Comparison of ENCODE assay signal across 13 cellular contexts in the genomic region with DNA sequence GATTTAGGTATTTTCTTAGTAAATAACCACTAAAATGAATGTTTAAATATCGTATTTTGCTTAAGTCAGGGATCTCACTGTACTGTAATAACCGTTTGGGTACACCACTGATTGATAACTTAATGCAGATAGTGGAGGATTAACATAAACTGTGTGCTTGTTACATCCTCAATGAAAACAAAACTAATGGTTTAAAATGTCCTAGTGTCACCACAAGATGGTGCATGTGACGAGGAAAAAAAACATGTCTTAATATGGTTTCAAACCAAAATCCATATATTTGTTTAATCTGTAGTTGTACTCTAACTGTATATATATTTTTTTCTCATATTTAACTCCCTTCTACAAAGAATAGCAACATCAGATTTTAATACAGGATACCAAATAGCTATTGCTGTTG. TPM values are rescaled to one million over a fixed set of nuclear protein-coding genes. Genes with fewer than 3 reads are reported as not detected.
A peak's percentile ranks its signal among the peaks of the same experiment; 100 is the strongest.
DNase-seq lines count a peak whose midpoint lies in the region; FAIRE-seq and TF ChIP-seq lines count a peak whose summit lies in the region.
"Had no signal": no experiment of that assay in that cellular context is flagged by ENCODE, and none has a peak within 500 bp of the region (broad histone marks: within the 10 kb centered on the region; RNA-seq: fewer than 3 reads in every experiment).

No MANE protein-coding gene starts in this region.

- TF ChIP-seq EP300 in SK-N-SH (IDR thresholded peaks at IDR 0.05; ENCODE audit: borderline replicate concordance in 1 of 2, low read depth in 1 of 2, low read length in 1 of 2) (no peak), transverse colon (IDR thresholded peaks at IDR 0.05; ENCODE audit: low read depth) (no peak)

- no peak overlapping the region for H3K27ac Mint-ChIP-seq in H9
- no peak overlapping the region for H3K27ac Mint-ChIP-seq in Caco-2 (ENCODE audit: unreplicated experiment)
- H3K27ac Mint-ChIP-seq: natural killer cell treated with Interleukin-12 subunit alpha and Interleukin-12 subunit beta and Interleukin-15 and Interleukin-18, amount 100 ng/mL, for 72 hours had no signal

- no peak overlapping the region for H2AK5ac ChIP-seq in H9 (ENCODE audit: insufficient read length, low read length)

- H3K79me2 ChIP-seq in H9 (ENCODE audit: insufficient read depth, low read length) (no peaks in the 10 kb centered on the region), SK-N-SH (ENCODE audit: insufficient read depth) (no peaks in the 10 kb centered on the region)

- H3K9me3 Mint-ChIP-seq in H9 (no peaks in the 10 kb centered on the region), Caco-2 (ENCODE audit: unreplicated experiment) (no peaks in the 10 kb centered on the region)
- H3K9me3 Mint-ChIP-seq: natural killer cell treated with Interleukin-12 subunit alpha and Interleukin-12 subunit beta and Interleukin-15 and Interleukin-18, amount 100 ng/mL, for 72 hours had no signal

- no peak overlapping the region for H3K56ac ChIP-seq in H9 (ENCODE audit: insufficient read length, low read depth, low read length)

- H3K36me3 Mint-ChIP-seq in H9 (ENCODE audit: insufficient read depth in 1 of 3, low read depth in 3 of 3): peaks cover 10 to 55% (median 41%) of the 10 kb centered on the region in 3 experiments; a peak in 6 of 7 replicates
- H3K36me3 Mint-ChIP-seq in Caco-2 (ENCODE audit: insufficient read depth, unreplicated experiment): peaks cover 33% of the 10 kb centered on the region

- H4K5ac ChIP-seq in H9 (ENCODE audit: insufficient read length, low read depth, low read length): no peak overlapping the region

- H3K18ac ChIP-seq in H9 (ENCODE audit: insufficient read length, low read depth, low read length): no peak overlapping the region

- DNase-seq in H9 (no peak), SK-N-SH (no peak), frontal cortex (ENCODE audit: low spot score in 2 of 2) (peak in 1 of 2 donors; percentile 22), small intestine (peak; percentile 4), Caco-2 (no peak), DMS153 (lab: John Stamatoyannopoulos, UW) (no peak), transverse colon (no peak)
- DNase-seq: activated CD4-positive, alpha-beta T cell treated with anti-CD3 and anti-CD28 coated beads for 48 hours; activated T-cell treated with anti-CD3 and anti-CD28 coated beads, Interleukin-2, amount 50 U/mL, for 48 hours; aorta; effector CD4-positive, alpha-beta T cell; GM23248 had no signal

- no peak overlapping the region for H3T11ph ChIP-seq in H9 (ENCODE audit: low read length)

- no peak for TF ChIP-seq POLR2A in transverse colon (IDR thresholded peaks at IDR 0.05)

- POLR2A ChIA-PET in SK-N-SH (lab: Yijun Ruan, JAX): no interaction called here
- POLR2A ChIA-PET in Caco-2 (lab: Charles Lee): no interaction called here

- in situ Hi-C loops in transverse colon (cut with MboI; ENCODE audit: low pct_ligation_motif_present in 1 of 4, low pct_unique_long_range_greater_than_20kb in 1 of 4, low sequenced_read_pairs in 3 of 4): loop anchor here in 1 of 4 donors (25.0 kb wide), 1 partner anchor 193 kb away; the partner anchor contains the start of gene PMPCB

- H2BK20ac ChIP-seq in H9 (ENCODE audit: low read depth, low read length, poor library complexity, severe bottlenecking): no peak overlapping the region

- peak; percentile 66 for FAIRE-seq in frontal cortex (lab: Jason Lieb, UNC)
- FAIRE-seq in small intestine (lab: Jason Lieb, UNC): no peak

- WGBS in H9 (ENCODE audit: extremely low coverage, insufficient read length, low lambda C conversion rate): no CpG with 5 or more reads among the region's 3 CpGs
- WGBS in SK-N-SH (ENCODE audit: low lambda C conversion rate): 56% methylated on average over 3 of the region's 3 CpGs
- 28 to 58% (median 41%) methylated on average over 3 of the region's 3 CpGs for WGBS in small intestine, 3 donors
- 36 to 48% methylated on average over 3 of the region's 3 CpGs for whole genome bisulfite sequencing in transverse colon (ENCODE audit: low coverage in 1 of 2), 2 donors

- no peaks in the 10 kb centered on the region for H3K79me1 ChIP-seq in H9 (ENCODE audit: insufficient read depth, low read depth, low read length, poor library complexity, severe bottlenecking)

- H3K27me3 Mint-ChIP-seq in H9 (ENCODE audit: low read depth) (no peaks in the 10 kb centered on the region), Caco-2 (ENCODE audit: insufficient read depth, unreplicated experiment) (no peaks in the 10 kb centered on the region)
- H3K27me3 Mint-ChIP-seq: natural killer cell treated with Interleukin-12 subunit alpha and Interleukin-12 subunit beta and Interleukin-15 and Interleukin-18, amount 100 ng/mL, for 72 hours had no signal

- no peak overlapping the region for H3K4ac ChIP-seq in H9 (ENCODE audit: low read depth, low read length)

- CTCF ChIA-PET in SK-N-SH (lab: Yijun Ruan, JAX): interaction anchor here (1.5 kb wide), 1 partner anchor 9 kb away, joined by 5 read pairs; no protein-coding TSS in a partner anchor
- CTCF ChIA-PET in Caco-2 (lab: Charles Lee): no interaction called here

- H3K36me3 ChIP-seq in SK-N-SH (replicated peaks in 1 of 2; ENCODE audit: control insufficient read depth in 1 of 2, insufficient read depth in 2 of 2, low read length in 1 of 2): peaks cover 70% of the 10 kb centered on the region in 2 experiments
- H3K36me3 ChIP-seq in small intestine (ENCODE audit: control insufficient read depth in 2 of 2, insufficient read depth in 2 of 2, low read length in 2 of 2): peaks cover 2 to 6% of the 10 kb centered on the region in 2 donors
- H3K36me3 ChIP-seq in Caco-2 (ENCODE audit: control insufficient read depth, insufficient read depth, low read length): no peaks in the 10 kb centered on the region
- H3K36me3 ChIP-seq in transverse colon: peaks cover 0 to 16% (median 2%) of the 10 kb centered on the region in 4 donors

- H3K27ac ChIP-seq in H9 (ENCODE audit: insufficient read length, low read depth, low read length) (no peak overlapping the region), SK-N-SH (ENCODE audit: low read depth in 2 of 2, low read length in 1 of 2) (peak overlapping the region in 1 of 2 experiments; percentile 41; a peak in 1 of 4 replicates), small intestine (ENCODE audit: low read depth in 1 of 2, low read length in 1 of 2) (no peak overlapping the region), transverse colon (no peak overlapping the region)
- H3K27ac ChIP-seq: GM23248 had no signal

- H2BK15ac ChIP-seq in H9 (ENCODE audit: low read depth, low read length): no peak overlapping the region

- no peaks in the 10 kb centered on the region for H4K20me1 ChIP-seq in H9 (ENCODE audit: control insufficient read depth, insufficient read depth, insufficient read length)
- no peaks in the 10 kb centered on the region for H4K20me1 ChIP-seq in SK-N-SH (ENCODE audit: insufficient read depth)

- no peak overlapping the region for H4K91ac ChIP-seq in H9 (ENCODE audit: insufficient read length, low read depth, low read length)

- H3K4me1 ChIP-seq in H9 (ENCODE audit: insufficient read depth, low read length) (no peaks in the 10 kb centered on the region), SK-N-SH (ENCODE audit: control insufficient read depth in 1 of 2, insufficient read depth in 2 of 2, low read depth in 1 of 2, low read length in 1 of 2) (peaks cover 0 to 3% of the 10 kb centered on the region in 2 experiments; a peak in 1 of 4 replicates), small intestine (ENCODE audit: control insufficient read depth in 2 of 2, insufficient read depth in 1 of 2, low read depth in 1 of 2, low read length in 1 of 2) (no peaks in the 10 kb centered on the region), Caco-2 (no peaks in the 10 kb centered on the region), transverse colon (no peaks in the 10 kb centered on the region)

- no peak overlapping the region for H4K8ac ChIP-seq in H9 (replicated peaks; ENCODE audit: insufficient read length, low read depth, low read length)

- H3K9me3 ChIP-seq in H9 (ENCODE audit: control insufficient read depth, low read depth, low read length) (no peaks in the 10 kb centered on the region), SK-N-SH (no peaks in the 10 kb centered on the region), small intestine (ENCODE audit: control insufficient read depth, low read depth) (no peaks in the 10 kb centered on the region), Caco-2 (no peaks in the 10 kb centered on the region), transverse colon (no peaks in the 10 kb centered on the region)

- peaks cover 12% of the 10 kb centered on the region for H3F3A ChIP-seq in SK-N-SH (replicated peaks; ENCODE audit: insufficient read depth)

- no TSS peak for BruUV-seq in Caco-2 (replicated peaks; lab: Mats Ljungman, UMichigan)

- H3K4me3 ChIP-seq in SK-N-SH (ENCODE audit: low read depth in 2 of 2, low read length in 1 of 2) (no peak overlapping the region), small intestine (ENCODE audit: low read depth in 1 of 2, low read length in 2 of 2) (no peak overlapping the region), Caco-2 (ENCODE audit: low read depth, low read length) (no peak overlapping the region), transverse colon (no peak overlapping the region)
- H3K4me3 ChIP-seq: GM23248 had no signal

- intact Hi-C loops in Caco-2 (cut with micrococcal nuclease; ENCODE audit: unreplicated experiment) (no loop called here), transverse colon (cut with DNase I; ENCODE audit: low total_unique reads) (no loop called here)

- H2AFZ ChIP-seq in H9 (ENCODE audit: low read length) (no peak overlapping the region), SK-N-SH (ENCODE audit: low read depth) (no peak overlapping the region)
- H2AFZ ChIP-seq: GM23248 had no signal

- H3K9ac ChIP-seq in H9 (ENCODE audit: extremely low read depth, insufficient read length, low read length): no peak overlapping the region
- H3K9ac ChIP-seq in SK-N-SH: no peak overlapping the region
- H3K9ac ChIP-seq: GM23248 had no signal

- no peak overlapping the region for H2BK5ac ChIP-seq in H9 (ENCODE audit: insufficient read length, low read length)

- peak; percentile 29; the same call in 2 of the 3 replicates for TF ChIP-seq CTCF in H9 (conservative IDR thresholded peaks at IDR 0.05)
- TF ChIP-seq CTCF in SK-N-SH (IDR thresholded peaks at IDR 0.05): peak; percentile 41
- TF ChIP-seq CTCF in Caco-2 (IDR thresholded peaks at IDR 0.05; ENCODE audit: insufficient read depth in 1 of 2, low read depth in 1 of 2, low read length in 1 of 2, severe bottlenecking in 1 of 2, unreplicated experiment in 1 of 2): no peak
- peak in 2 of 5 experiments; percentile 6 to 13 for TF ChIP-seq CTCF in transverse colon (IDR thresholded peaks at IDR 0.05)

- no peaks in the 10 kb centered on the region for H3K23me2 ChIP-seq in H9 (ENCODE audit: insufficient read length, low read depth, low read length, poor library complexity, severe bottlenecking)

- H3K23ac ChIP-seq in H9 (ENCODE audit: insufficient read length, low read depth, low read length): no peak overlapping the region

- peak; percentile 51 for TF ChIP-seq RAD21 in SK-N-SH (IDR thresholded peaks at IDR 0.05; ENCODE audit: low read length)

- H2BK12ac ChIP-seq in H9 (ENCODE audit: insufficient read length, low read depth, low read length): no peak overlapping the region

- H3K27me3 ChIP-seq in H9 (ENCODE audit: insufficient read depth, low read length) (no peaks in the 10 kb centered on the region), SK-N-SH (ENCODE audit: insufficient read depth) (no peaks in the 10 kb centered on the region), small intestine (ENCODE audit: control insufficient read depth in 2 of 2, insufficient read depth in 2 of 2, low read length in 2 of 2) (no peaks in the 10 kb centered on the region), Caco-2 (replicated peaks; ENCODE audit: control insufficient read depth, insufficient read depth, low read length) (no peaks in the 10 kb centered on the region), transverse colon (no peaks in the 10 kb centered on the region)

- no peak overlapping the region for H3K14ac ChIP-seq in H9 (ENCODE audit: insufficient read depth, low read length)

- H3K9me2 ChIP-seq in SK-N-SH: no peaks in the 10 kb centered on the region

- H3K4me2 ChIP-seq in H9 (ENCODE audit: insufficient read depth, insufficient read length, low read length) (no peak overlapping the region), SK-N-SH (no peak overlapping the region)

- H3K4me3 Mint-ChIP-seq in H9 (no peak overlapping the region), Caco-2 (ENCODE audit: unreplicated experiment) (no peak overlapping the region)
- H3K4me3 Mint-ChIP-seq: natural killer cell treated with Interleukin-12 subunit alpha and Interleukin-12 subunit beta and Interleukin-15 and Interleukin-18, amount 100 ng/mL, for 72 hours had no signal

- no peaks in the 10 kb centered on the region for H3K4me1 Mint-ChIP-seq in H9
- no peaks in the 10 kb centered on the region for H3K4me1 Mint-ChIP-seq in Caco-2 (ENCODE audit: low read depth, unreplicated experiment)

- no peak overlapping the region for H2BK120ac ChIP-seq in H9 (ENCODE audit: low read depth, low read length, poor library complexity, severe bottlenecking)

RNA-seq across cellular contexts. Expression of gene ARMC10, which starts 19.2 kb away (rescaled TPM):
- 40.2 and 46.8 TPM in 2 replicates for total RNA-seq in H9 (2021)
- polyA plus RNA-seq in SK-N-SH (2012; rRNA removed): 43.4 and 54.1 TPM in 2 replicates
- 66.6 and 78.4 TPM in 2 replicates for polyA plus RNA-seq in SK-N-SH (2012; cell fraction: cytosol; rRNA removed)
- 22.6 and 37.9 TPM in 2 replicates for polyA plus RNA-seq in SK-N-SH (2012; cell fraction: nucleus; rRNA removed)
- 42.0 TPM for total RNA-seq in frontal cortex
- 10 to 100 TPM in 2 of 3 donors, 1 to 10 TPM in 1; 8.9 to 23.0 (median 11.9) TPM for polyA plus RNA-seq in small intestine
- 28.9 and 29.2 TPM in 2 replicates for total RNA-seq in Caco-2 (2022)
- total RNA-seq in transverse colon: 10 to 100 TPM; 12.7 to 50.7 (median 27.0) TPM

RNA-seq across cellular contexts. Expression of gene FBXL13, which starts 19.5 kb away (rescaled TPM):
- total RNA-seq in H9 (2021): 3.8 and 4.4 TPM in 2 replicates
- 1.1 and 2.0 TPM in 2 replicates for polyA plus RNA-seq in SK-N-SH (2012; rRNA removed)
- polyA plus RNA-seq in SK-N-SH (2012; cell fraction: cytosol; rRNA removed): 1.7 and 2.3 TPM in 2 replicates
- polyA plus RNA-seq in SK-N-SH (2012; cell fraction: nucleus; rRNA removed): 1.3 and 3.0 TPM in 2 replicates
- 6.5 TPM for total RNA-seq in frontal cortex
- polyA plus RNA-seq in small intestine: under 1 TPM in 1 of 3 donors, not detected in 2; 0.10 TPM
- 0.37 and 0.43 TPM in 2 replicates for total RNA-seq in Caco-2 (2022)
- total RNA-seq in transverse colon: 1 to 10 TPM in 2 of 4 donors, under 1 TPM in 1, not detected in 1; 0.96 to 6.8 (median 1.9) TPM

RNA-seq across cellular contexts. Expression of gene NAPEPLD, which starts 54.8 kb away (rescaled TPM):
- total RNA-seq in H9 (2021): 8.4 and 9.3 TPM in 2 replicates
- 4.6 and 5.4 TPM in 2 replicates for polyA plus RNA-seq in SK-N-SH (2012; rRNA removed)
- polyA plus RNA-seq in SK-N-SH (2012; cell fraction: cytosol; rRNA removed): 4.3 and 4.5 TPM in 2 replicates
- 8.3 and 19.1 TPM in 2 replicates for polyA plus RNA-seq in SK-N-SH (2012; cell fraction: nucleus; rRNA removed)
- 16.7 TPM for total RNA-seq in frontal cortex
- 10 to 100 TPM in 2 of 3 donors, 1 to 10 TPM in 1; 8.9 to 23.5 (median 12.7) TPM for polyA plus RNA-seq in small intestine
- total RNA-seq in Caco-2 (2022): 16.9 and 18.9 TPM in 2 replicates
- total RNA-seq in transverse colon: 100 to 1,000 TPM in 1 of 4 donors, 10 to 100 TPM in 3; 51.9 to 179 (median 81.8) TPM

Comparison
In these comparisons a context has a peak if more than half of its experiments do, and no peak if none do; other contexts are left out.
1. CTCF ChIP-seq: peak in H9 (single experiment) and SK-N-SH (single experiment); none in Caco-2 (0 of 2).